2 cellular contexts compared by ENCODE assay signal in the genomic region with DNA sequence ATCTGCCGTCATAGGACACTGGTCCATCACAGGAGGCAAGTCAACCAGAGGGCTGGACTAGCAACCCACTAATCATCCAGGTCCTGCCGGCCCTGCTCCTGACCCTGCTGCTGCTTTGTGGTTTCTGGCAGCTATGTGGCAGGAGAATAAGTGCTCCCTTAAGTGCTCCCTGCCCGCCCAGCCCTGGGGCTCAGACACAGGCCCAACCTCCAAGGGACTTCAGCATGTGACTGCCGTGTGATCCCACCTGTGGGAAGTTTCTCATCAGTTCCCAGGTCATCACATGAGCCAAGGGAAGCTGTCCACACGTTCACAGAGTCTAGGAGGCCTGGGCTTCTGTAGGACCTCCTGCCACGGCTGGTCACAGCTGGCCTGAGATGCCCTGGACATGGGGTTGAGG.
A peak's percentile ranks its signal among the peaks of the same experiment; 100 is the strongest.
TF ChIP-seq lines count a peak whose summit lies in the region.

No MANE protein-coding gene starts in this region.

TF ChIP-seq in IMR-90, 13 proteins besides CTCF, POLR2A, EP300 and RAD21:
- TF ChIP-seq SMC3 (IDR thresholded peaks at IDR 0.05; ENCODE audit: low read depth, low read length): no peak
- TF ChIP-seq MAFK (IDR thresholded peaks at IDR 0.05; ENCODE audit: low read depth, low read length): no peak
- no peak for TF ChIP-seq RCOR1 (IDR thresholded peaks at IDR 0.05; ENCODE audit: insufficient replicate concordance, low read length)
- TF ChIP-seq RFX5 (IDR thresholded peaks at IDR 0.05; ENCODE audit: low read depth, low read length): no peak
- TF ChIP-seq FOS (IDR thresholded peaks at IDR 0.05; ENCODE audit: low read depth, low read length): no peak
- TF ChIP-seq MXI1 (IDR thresholded peaks at IDR 0.05; ENCODE audit: borderline replicate concordance, low read depth, low read length): no peak
- no peak for TF ChIP-seq MAZ (IDR thresholded peaks at IDR 0.05; ENCODE audit: borderline replicate concordance, low read depth, low read length)
- no peak for TF ChIP-seq NFE2L2 (IDR thresholded peaks at IDR 0.05; ENCODE audit: low read depth, low read length)
- TF ChIP-seq, protein P1, sequence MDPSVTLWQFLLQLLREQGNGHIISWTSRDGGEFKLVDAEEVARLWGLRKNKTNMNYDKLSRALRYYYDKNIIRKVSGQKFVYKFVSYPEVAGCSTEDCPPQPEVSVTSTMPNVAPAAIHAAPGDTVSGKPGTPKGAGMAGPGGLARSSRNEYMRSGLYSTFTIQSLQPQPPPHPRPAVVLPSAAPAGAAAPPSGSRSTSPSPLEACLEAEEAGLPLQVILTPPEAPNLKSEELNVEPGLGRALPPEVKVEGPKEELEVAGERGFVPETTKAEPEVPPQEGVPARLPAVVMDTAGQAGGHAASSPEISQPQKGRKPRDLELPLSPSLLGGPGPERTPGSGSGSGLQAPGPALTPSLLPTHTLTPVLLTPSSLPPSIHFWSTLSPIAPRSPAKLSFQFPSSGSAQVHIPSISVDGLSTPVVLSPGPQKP (IDR thresholded peaks at IDR 0.05; ENCODE audit: borderline replicate concordance, low read depth, low read length): no peak
- no peak for TF ChIP-seq CHD1 (IDR thresholded peaks at IDR 0.05; ENCODE audit: low read depth, low read length)
- TF ChIP-seq CEBPB (IDR thresholded peaks at IDR 0.05; ENCODE audit: low read depth, low read length): no peak
- no peak for TF ChIP-seq BHLHE40 (IDR thresholded peaks at IDR 0.05; ENCODE audit: low read depth, low read length)
- TF ChIP-seq, protein P2, sequence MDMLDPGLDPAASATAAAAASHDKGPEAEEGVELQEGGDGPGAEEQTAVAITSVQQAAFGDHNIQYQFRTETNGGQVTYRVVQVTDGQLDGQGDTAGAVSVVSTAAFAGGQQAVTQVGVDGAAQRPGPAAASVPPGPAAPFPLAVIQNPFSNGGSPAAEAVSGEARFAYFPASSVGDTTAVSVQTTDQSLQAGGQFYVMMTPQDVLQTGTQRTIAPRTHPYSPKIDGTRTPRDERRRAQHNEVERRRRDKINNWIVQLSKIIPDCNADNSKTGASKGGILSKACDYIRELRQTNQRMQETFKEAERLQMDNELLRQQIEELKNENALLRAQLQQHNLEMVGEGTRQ (IDR thresholded peaks at IDR 0.05; ENCODE audit: low read depth, low read length): no peak

TF ChIP-seq in K562, 482 proteins besides CTCF, POLR2A, EP300 and RAD21:
- no peak for TF ChIP-seq ZNF77 (CRISPR knock-in tag; IDR thresholded peaks at IDR 0.05)
- TF ChIP-seq, protein P3, sequence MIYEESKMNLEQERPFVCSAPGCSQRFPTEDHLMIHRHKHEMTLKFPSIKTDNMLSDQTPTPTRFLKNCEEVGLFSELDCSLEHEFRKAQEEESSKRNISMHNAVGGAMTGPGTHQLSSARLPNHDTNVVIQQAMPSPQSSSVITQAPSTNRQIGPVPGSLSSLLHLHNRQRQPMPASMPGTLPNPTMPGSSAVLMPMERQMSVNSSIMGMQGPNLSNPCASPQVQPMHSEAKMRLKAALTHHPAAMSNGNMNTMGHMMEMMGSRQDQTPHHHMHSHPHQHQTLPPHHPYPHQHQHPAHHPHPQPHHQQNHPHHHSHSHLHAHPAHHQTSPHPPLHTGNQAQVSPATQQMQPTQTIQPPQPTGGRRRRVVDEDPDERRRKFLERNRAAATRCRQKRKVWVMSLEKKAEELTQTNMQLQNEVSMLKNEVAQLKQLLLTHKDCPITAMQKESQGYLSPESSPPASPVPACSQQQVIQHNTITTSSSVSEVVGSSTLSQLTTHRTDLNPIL (CRISPR knock-in tag; IDR thresholded peaks at IDR 0.05): no peak
- TF ChIP-seq, protein P4, sequence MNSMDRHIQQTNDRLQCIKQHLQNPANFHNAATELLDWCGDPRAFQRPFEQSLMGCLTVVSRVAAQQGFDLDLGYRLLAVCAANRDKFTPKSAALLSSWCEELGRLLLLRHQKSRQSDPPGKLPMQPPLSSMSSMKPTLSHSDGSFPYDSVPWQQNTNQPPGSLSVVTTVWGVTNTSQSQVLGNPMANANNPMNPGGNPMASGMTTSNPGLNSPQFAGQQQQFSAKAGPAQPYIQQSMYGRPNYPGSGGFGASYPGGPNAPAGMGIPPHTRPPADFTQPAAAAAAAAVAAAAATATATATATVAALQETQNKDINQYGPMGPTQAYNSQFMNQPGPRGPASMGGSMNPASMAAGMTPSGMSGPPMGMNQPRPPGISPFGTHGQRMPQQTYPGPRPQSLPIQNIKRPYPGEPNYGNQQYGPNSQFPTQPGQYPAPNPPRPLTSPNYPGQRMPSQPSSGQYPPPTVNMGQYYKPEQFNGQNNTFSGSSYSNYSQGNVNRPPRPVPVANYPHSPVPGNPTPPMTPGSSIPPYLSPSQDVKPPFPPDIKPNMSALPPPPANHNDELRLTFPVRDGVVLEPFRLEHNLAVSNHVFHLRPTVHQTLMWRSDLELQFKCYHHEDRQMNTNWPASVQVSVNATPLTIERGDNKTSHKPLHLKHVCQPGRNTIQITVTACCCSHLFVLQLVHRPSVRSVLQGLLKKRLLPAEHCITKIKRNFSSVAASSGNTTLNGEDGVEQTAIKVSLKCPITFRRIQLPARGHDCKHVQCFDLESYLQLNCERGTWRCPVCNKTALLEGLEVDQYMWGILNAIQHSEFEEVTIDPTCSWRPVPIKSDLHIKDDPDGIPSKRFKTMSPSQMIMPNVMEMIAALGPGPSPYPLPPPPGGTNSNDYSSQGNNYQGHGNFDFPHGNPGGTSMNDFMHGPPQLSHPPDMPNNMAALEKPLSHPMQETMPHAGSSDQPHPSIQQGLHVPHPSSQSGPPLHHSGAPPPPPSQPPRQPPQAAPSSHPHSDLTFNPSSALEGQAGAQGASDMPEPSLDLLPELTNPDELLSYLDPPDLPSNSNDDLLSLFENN (IDR thresholded peaks at IDR 0.05; ENCODE audit: low read depth in 2 of 2, low read length in 2 of 2): no peak
- TF ChIP-seq SMAD1 (IDR thresholded peaks at IDR 0.05; ENCODE audit: low read depth, low read length, partially characterized antibody): no peak
- no peak for TF ChIP-seq RFX7 (CRISPR knock-in tag; IDR thresholded peaks at IDR 0.05)
- TF ChIP-seq, protein P5, sequence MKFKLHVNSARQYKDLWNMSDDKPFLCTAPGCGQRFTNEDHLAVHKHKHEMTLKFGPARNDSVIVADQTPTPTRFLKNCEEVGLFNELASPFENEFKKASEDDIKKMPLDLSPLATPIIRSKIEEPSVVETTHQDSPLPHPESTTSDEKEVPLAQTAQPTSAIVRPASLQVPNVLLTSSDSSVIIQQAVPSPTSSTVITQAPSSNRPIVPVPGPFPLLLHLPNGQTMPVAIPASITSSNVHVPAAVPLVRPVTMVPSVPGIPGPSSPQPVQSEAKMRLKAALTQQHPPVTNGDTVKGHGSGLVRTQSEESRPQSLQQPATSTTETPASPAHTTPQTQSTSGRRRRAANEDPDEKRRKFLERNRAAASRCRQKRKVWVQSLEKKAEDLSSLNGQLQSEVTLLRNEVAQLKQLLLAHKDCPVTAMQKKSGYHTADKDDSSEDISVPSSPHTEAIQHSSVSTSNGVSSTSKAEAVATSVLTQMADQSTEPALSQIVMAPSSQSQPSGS (CRISPR knock-in tag; IDR thresholded peaks at IDR 0.05): no peak
- TF ChIP-seq ZNF263 (CRISPR knock-in tag; IDR thresholded peaks at IDR 0.05; ENCODE audit: borderline replicate concordance): peak; percentile 54; the same call in 1 of the 2 replicates
